In genomic region chr4:112515278-112516075, GRCh38 we compare ENCODE assay signal across 8 cellular contexts. TPM values are rescaled to one million over a fixed set of nuclear protein-coding genes. Genes with fewer than 3 reads are reported as not detected.
DNase-seq lines count a peak whose midpoint lies in the region; TF ChIP-seq lines count a peak whose summit lies in the region.

No MANE protein-coding gene starts in this region.

- H3K79me1 ChIP-seq in H9 (ENCODE audit: insufficient read depth, low read depth, low read length, poor library complexity, severe bottlenecking) = no peaks in the 10 kb centered on the region
- H3K79me1 ChIP-seq in trophoblast cell (ENCODE audit: low read length) = no peaks in the 10 kb centered on the region

- peak overlapping the region; percentile 71 to 90 for H3K4me3 Mint-ChIP-seq in H9
- H3K4me3 Mint-ChIP-seq in activated T-cell treated with anti-CD3 and anti-CD28 coated beads, Interleukin-2, amount 50 U/mL, for 24 hours = peak overlapping the region; percentile 85

- H3K27ac Mint-ChIP-seq in H9 = peak overlapping the region in 1 of 3 experiments; percentile 62; a peak in 2 of 7 replicates
- peak overlapping the region; percentile 75 for H3K27ac Mint-ChIP-seq in activated T-cell treated with anti-CD3 and anti-CD28 coated beads, Interleukin-2, amount 50 U/mL, for 24 hours

- H2BK5ac ChIP-seq in H9 (ENCODE audit: insufficient read length, low read length) = no peak overlapping the region
- no peak overlapping the region for H2BK5ac ChIP-seq in trophoblast cell (ENCODE audit: low read depth, low read length, poor library complexity)

- H2AFZ ChIP-seq in H9 (ENCODE audit: low read length) (no peak overlapping the region), trophoblast cell (ENCODE audit: insufficient read depth, low read length, poor library complexity) (peak overlapping the region; percentile 59)

- H3K4me3 ChIP-seq in LNCaP clone FGC (ENCODE audit: low read depth, low read length) = peak overlapping the region; percentile 49
- peak overlapping the region; percentile 66 for H3K4me3 ChIP-seq in trophoblast cell (ENCODE audit: low read depth, low read length)

- H2BK15ac ChIP-seq in H9 (ENCODE audit: low read depth, low read length) = no peak overlapping the region

- no peak for TF ChIP-seq CTCF in H9 (conservative IDR thresholded peaks at IDR 0.05)
- 0 out of 2 replicates have a peak, but pooled peaks have one; percentile 0 for TF ChIP-seq CTCF in LNCaP clone FGC (IDR thresholded peaks at IDR 0.05; ENCODE audit: control insufficient read depth, extremely low read depth, insufficient read depth)

- peak overlapping the region; percentile 88 for H3K4me2 ChIP-seq in H9 (ENCODE audit: insufficient read depth, insufficient read length, low read length)
- H3K4me2 ChIP-seq in trophoblast cell (ENCODE audit: low read length) = peak overlapping the region; percentile 99

- H3K27ac ChIP-seq in H9 (ENCODE audit: insufficient read length, low read depth, low read length) (no peak overlapping the region), trophoblast cell (ENCODE audit: low read depth, low read length) (no peak overlapping the region)

- H3K4me1 Mint-ChIP-seq in H9 = peaks cover 44 to 65% of the 10 kb centered on the region in 2 experiments
- H3K4me1 Mint-ChIP-seq in activated T-cell treated with anti-CD3 and anti-CD28 coated beads, Interleukin-2, amount 50 U/mL, for 24 hours (ENCODE audit: low read depth) = peaks cover 52% of the 10 kb centered on the region

- intact Hi-C loops in head of caudate nucleus (cut with DNase I) = loop anchor here (5.0 kb wide), 1 partner anchor 1888 kb away; no protein-coding TSS in a partner anchor

- H3K79me2 ChIP-seq in H9 (ENCODE audit: insufficient read depth, low read length) (no peaks in the 10 kb centered on the region), trophoblast cell (ENCODE audit: control insufficient read depth, insufficient read depth, low read length, poor library complexity) (no peaks in the 10 kb centered on the region)

- H2AK5ac ChIP-seq in H9 (ENCODE audit: insufficient read length, low read length) (no peak overlapping the region), trophoblast cell (ENCODE audit: low read length) (no peak overlapping the region)

- H3K4me1 ChIP-seq in H9 (ENCODE audit: insufficient read depth, low read length) = 0 out of 2 replicates have a peak, but pooled peaks cover 5% of the 10 kb centered on the region
- peaks cover 22 to 24% of the 10 kb centered on the region in 2 experiments for H3K4me1 ChIP-seq in trophoblast cell (ENCODE audit: control insufficient read depth in 1 of 2, insufficient read depth in 2 of 2, low read length in 2 of 2)

- peaks cover 34% of the 10 kb centered on the region for H3K23me2 ChIP-seq in H9 (ENCODE audit: insufficient read length, low read depth, low read length, poor library complexity, severe bottlenecking)

- no peak overlapping the region for H3K56ac ChIP-seq in H9 (ENCODE audit: insufficient read length, low read depth, low read length)

- H3K27me3 Mint-ChIP-seq in H9 (ENCODE audit: low read depth) = peaks cover 99% of the 10 kb centered on the region
- H3K27me3 Mint-ChIP-seq in activated T-cell treated with anti-CD3 and anti-CD28 coated beads, Interleukin-2, amount 50 U/mL, for 24 hours = peaks cover 93% of the 10 kb centered on the region

- H3K23ac ChIP-seq in H9 (ENCODE audit: insufficient read length, low read depth, low read length) (no peak overlapping the region), trophoblast cell (ENCODE audit: low read length) (no peak overlapping the region)

- H3K14ac ChIP-seq in H9 (ENCODE audit: insufficient read depth, low read length) = no peak overlapping the region
- H3K14ac ChIP-seq in trophoblast cell (ENCODE audit: low read length) = no peak overlapping the region

- H2BK12ac ChIP-seq in H9 (ENCODE audit: insufficient read length, low read depth, low read length) = no peak overlapping the region
- no peak overlapping the region for H2BK12ac ChIP-seq in trophoblast cell (ENCODE audit: low read length)

- H3K18ac ChIP-seq in H9 (ENCODE audit: insufficient read length, low read depth, low read length) (no peak overlapping the region), trophoblast cell (ENCODE audit: low read length) (no peak overlapping the region)

- no peak overlapping the region for H4K5ac ChIP-seq in H9 (ENCODE audit: insufficient read length, low read depth, low read length)

- WGBS in H9 (ENCODE audit: extremely low coverage, insufficient read length, low lambda C conversion rate) = no CpG with 5 or more reads among the region's 87 CpGs
- no CpG with 5 or more reads among the region's 87 CpGs for WGBS in trophoblast cell (ENCODE audit: extremely low coverage, insufficient coverage, insufficient read length)

- no peak overlapping the region for H4K12ac ChIP-seq in trophoblast cell (ENCODE audit: low read depth, low read length)

- H3K9me3 Mint-ChIP-seq in H9 = peaks cover 6 to 18% of the 10 kb centered on the region in 2 experiments; a peak in 3 of 5 replicates
- no peaks in the 10 kb centered on the region for H3K9me3 Mint-ChIP-seq in activated T-cell treated with anti-CD3 and anti-CD28 coated beads, Interleukin-2, amount 50 U/mL, for 24 hours

- H3K9ac ChIP-seq in H9 (ENCODE audit: extremely low read depth, insufficient read length, low read length) = no peak overlapping the region
- H3K9ac ChIP-seq in trophoblast cell (ENCODE audit: low read length) = no peak overlapping the region

- H3T11ph ChIP-seq in H9 (ENCODE audit: low read length) = no peak overlapping the region

- H2BK20ac ChIP-seq in H9 (ENCODE audit: low read depth, low read length, poor library complexity, severe bottlenecking) = no peak overlapping the region

- H3K27me3 ChIP-seq in H9 (ENCODE audit: insufficient read depth, low read length) (peaks cover 91% of the 10 kb centered on the region), trophoblast cell (ENCODE audit: insufficient read depth, low read length) (peaks cover 68% of the 10 kb centered on the region)

- no peak overlapping the region for H2BK120ac ChIP-seq in H9 (ENCODE audit: low read depth, low read length, poor library complexity, severe bottlenecking)
- H2BK120ac ChIP-seq in trophoblast cell (ENCODE audit: insufficient read depth, low read length, poor library complexity) = no peak overlapping the region

- H3K4ac ChIP-seq in H9 (ENCODE audit: low read depth, low read length) (no peak overlapping the region), trophoblast cell (ENCODE audit: low read depth, low read length) (no peak overlapping the region)

- H4K8ac ChIP-seq in H9 (replicated peaks; ENCODE audit: insufficient read length, low read depth, low read length) (no peak overlapping the region), trophoblast cell (ENCODE audit: low read depth, low read length) (no peak overlapping the region)

- H4K91ac ChIP-seq in H9 (ENCODE audit: insufficient read length, low read depth, low read length) = no peak overlapping the region
- H4K91ac ChIP-seq in trophoblast cell (ENCODE audit: low read depth, low read length) = no peak overlapping the region

- H3K9me3 ChIP-seq in H9 (ENCODE audit: control insufficient read depth, low read depth, low read length) (no peaks in the 10 kb centered on the region), trophoblast cell (ENCODE audit: insufficient read depth, low read depth, low read length) (peaks cover 4% of the 10 kb centered on the region)

- H4K20me1 ChIP-seq in H9 (ENCODE audit: control insufficient read depth, insufficient read depth, insufficient read length) = no peaks in the 10 kb centered on the region

- peaks cover 0 to 4% (median 0%) of the 10 kb centered on the region in 3 experiments; a peak in 2 of 7 replicates for H3K36me3 Mint-ChIP-seq in H9 (ENCODE audit: insufficient read depth in 1 of 3, low read depth in 3 of 3)
- peaks cover 2% of the 10 kb centered on the region for H3K36me3 Mint-ChIP-seq in activated T-cell treated with anti-CD3 and anti-CD28 coated beads, Interleukin-2, amount 50 U/mL, for 24 hours (ENCODE audit: low read depth)

- peak; percentile 78 for DNase-seq in activated effector memory CD4-positive, alpha-beta T cell treated with anti-CD3 and anti-CD28 coated beads, Interleukin-2, amount 50 U/mL, for 16 hours
- no peak for DNase-seq in activated effector memory CD4-positive, alpha-beta T cell treated with Interleukin-2 at 50 U/mL for 16 hours
- DNase-seq in H9 (peak; percentile 63), LNCaP clone FGC (ENCODE audit: low read depth) (peak; percentile 2), head of caudate nucleus (peak in 22 of 42 donors; percentile 11 to 54 (median 30)), trophoblast cell (peak; percentile 5 to 61), cortex of kidney (lab: John Stamatoyannopoulos, UW) (no peak)
- DNase-seq in activated T-cell treated with anti-CD3 and anti-CD28 coated beads, Interleukin-2, amount 50 U/mL, for 24 hours = peak; percentile 66

- no peaks in the 10 kb centered on the region for H3K36me3 ChIP-seq in trophoblast cell (ENCODE audit: control insufficient read depth in 1 of 2, insufficient read depth in 2 of 2, low read length in 2 of 2)

RNA-seq across cellular contexts. Expression of gene NEUROG2, which starts 0.5 kb away (rescaled TPM):
- total RNA-seq in H9 (2021) = not detected in 2 replicates
- not detected in 2 replicates for polyA plus RNA-seq in trophoblast cell (2013)

Comparison
In these comparisons a context has a peak if more than half of its experiments do, and no peak if none do; other contexts are left out.
1. DNase-seq: peak in activated effector memory CD4-positive, alpha-beta T cell treated with anti-CD3 and anti-CD28 coated beads, Interleukin-2, amount 50 U/mL, for 16 hours (single experiment), H9 (single experiment), LNCaP clone FGC (single experiment), activated T-cell treated with anti-CD3 and anti-CD28 coated beads, Interleukin-2, amount 50 U/mL, for 24 hours (single experiment), head of caudate nucleus (22 of 42) and trophoblast cell (2 of 2); none in activated effector memory CD4-positive, alpha-beta T cell treated with Interleukin-2 at 50 U/mL for 16 hours (single experiment) and cortex of kidney (single experiment).